In genomic region chr17:81860756-81861568, GRCh38 we compare ENCODE assay signal across 1 cellular context.
TF ChIP-seq lines count a peak whose summit lies in the region.

No MANE protein-coding gene starts in this region.

TF ChIP-seq in K562, 482 proteins besides CTCF, POLR2A, EP300 and RAD21 (continues in another document):
- TF ChIP-seq NFRKB (IDR thresholded peaks at IDR 0.05; ENCODE audit: low read depth), result no peak
- no peak; the same call in 1 of the 2 replicates for TF ChIP-seq GTF2F1 (IDR thresholded peaks at IDR 0.05; ENCODE audit: low read depth, low read length)
- peak; percentile 57 for TF ChIP-seq EGR1 (conservative IDR thresholded peaks at IDR 0.05)
- TF ChIP-seq CBFA2T2 (conservative IDR thresholded peaks at IDR 0.05), result no peak
- TF ChIP-seq CHD7 (IDR thresholded peaks at IDR 0.05; ENCODE audit: low read depth, low read length), result no peak
- no peak for TF ChIP-seq ARID2 (IDR thresholded peaks at IDR 0.05)
- no peak for TF ChIP-seq HMBOX1 (IDR thresholded peaks at IDR 0.05)
- TF ChIP-seq HBP1 (CRISPR knock-in tag; IDR thresholded peaks at IDR 0.05), result peak; percentile 94
- no peak for TF ChIP-seq ATF6 (CRISPR knock-in tag; IDR thresholded peaks at IDR 0.05)
- 0 out of 2 replicates have a peak, but pooled peaks have one; percentile 1 for TF ChIP-seq JUNB (CRISPR knock-in tag; conservative IDR thresholded peaks at IDR 0.05)
- no peak for TF ChIP-seq ZZZ3 (IDR thresholded peaks at IDR 0.05)
- TF ChIP-seq RAD51 (IDR thresholded peaks at IDR 0.05; ENCODE audit: borderline replicate concordance, low read depth), result no peak
- TF ChIP-seq ZBTB49 (CRISPR knock-in tag; IDR thresholded peaks at IDR 0.05; ENCODE audit: borderline replicate concordance), result no peak
- TF ChIP-seq ZKSCAN3 (CRISPR knock-in tag; IDR thresholded peaks at IDR 0.05), result no peak
- TF ChIP-seq STAT5B (CRISPR knock-in tag; IDR thresholded peaks at IDR 0.05), result no peak
- no peak for TF ChIP-seq STAG1 (CRISPR knock-in tag; IDR thresholded peaks at IDR 0.05; ENCODE audit: borderline replicate concordance)
- no peak for TF ChIP-seq CBX2 (IDR thresholded peaks at IDR 0.05; ENCODE audit: insufficient read depth, low read length, poor library complexity, severe bottlenecking)
- peak; percentile 65 for TF ChIP-seq USF1 (CRISPR knock-in tag; IDR thresholded peaks at IDR 0.05)
- TF ChIP-seq SIRT6 (IDR thresholded peaks at IDR 0.05; ENCODE audit: low read depth, low read length), result no peak
- no peak for TF ChIP-seq SMARCC2 (IDR thresholded peaks at IDR 0.05; ENCODE audit: low read depth)
- peak; percentile 73; the same call in 1 of the 2 replicates for TF ChIP-seq ZNF444 (CRISPR knock-in tag; IDR thresholded peaks at IDR 0.05)
- no peak; the same call in 1 of the 2 replicates for TF ChIP-seq NCOR1 (IDR thresholded peaks at IDR 0.05)
- TF ChIP-seq COPS2 (conservative IDR thresholded peaks at IDR 0.05), result no peak
- peak; percentile 90 for TF ChIP-seq PTRF (tag; IDR thresholded peaks at IDR 0.05)
- TF ChIP-seq ZBTB8A (IDR thresholded peaks at IDR 0.05; ENCODE audit: partially characterized antibody), result no peak
- no peak for TF ChIP-seq ETV6 (IDR thresholded peaks at IDR 0.05; ENCODE audit: borderline replicate concordance in 1 of 2, low read depth in 2 of 2, low read length in 1 of 2)
- TF ChIP-seq ETV6 (CRISPR knock-in tag; IDR thresholded peaks at IDR 0.05; ENCODE audit: borderline replicate concordance), result no peak
- no peak for TF ChIP-seq SMAD2 (IDR thresholded peaks at IDR 0.05; ENCODE audit: low read depth, low read length)
- no peak for TF ChIP-seq MCM5 (IDR thresholded peaks at IDR 0.05; ENCODE audit: low read depth)
- no peak for TF ChIP-seq ZNF512 (tag; IDR thresholded peaks at IDR 0.05)
- TF ChIP-seq ZBED1 (IDR thresholded peaks at IDR 0.05), result no peak
- peak in 1 of 2 experiments; percentile 94; a peak in 3 of 4 replicates for TF ChIP-seq TEAD1 (CRISPR knock-in tag; IDR thresholded peaks at IDR 0.05)
- TF ChIP-seq NFXL1 (CRISPR knock-in tag; IDR thresholded peaks at IDR 0.05), result no peak; the same call in 1 of the 2 replicates
- no peak; the same call in none of the 2 replicates for TF ChIP-seq ZNF583 (CRISPR knock-in tag; IDR thresholded peaks at IDR 0.05)
- TF ChIP-seq ARID3B (CRISPR knock-in tag; IDR thresholded peaks at IDR 0.05; ENCODE audit: borderline replicate concordance), result no peak; the same call in 1 of the 2 replicates
- no peak; a peak in 1 of 4 replicates for TF ChIP-seq SIX5 (IDR thresholded peaks at IDR 0.05; ENCODE audit: borderline replicate concordance in 1 of 2, insufficient read depth in 1 of 2, low read depth in 1 of 2, low read length in 2 of 2)
- TF ChIP-seq FOSL1 (tag; conservative IDR thresholded peaks at IDR 0.05), result peak; percentile 69
- peak; percentile 91; the same call in 1 of the 2 replicates for TF ChIP-seq ZNF133 (CRISPR knock-in tag; IDR thresholded peaks at IDR 0.05)
- no peak for TF ChIP-seq ARHGAP35 (IDR thresholded peaks at IDR 0.05; ENCODE audit: partially characterized antibody)
- TF ChIP-seq PHF20 (IDR thresholded peaks at IDR 0.05; ENCODE audit: partially characterized antibody), result peak; percentile 82
- TF ChIP-seq SMARCA4 (IDR thresholded peaks at IDR 0.05), result no peak
- TF ChIP-seq C11orf30 (IDR thresholded peaks at IDR 0.05; ENCODE audit: low read depth), result peak; percentile 92
- TF ChIP-seq MTA2 (IDR thresholded peaks at IDR 0.05; ENCODE audit: low read depth), result no peak
